Comparison of ENCODE assay signal across 10 cellular contexts in the genomic region with DNA sequence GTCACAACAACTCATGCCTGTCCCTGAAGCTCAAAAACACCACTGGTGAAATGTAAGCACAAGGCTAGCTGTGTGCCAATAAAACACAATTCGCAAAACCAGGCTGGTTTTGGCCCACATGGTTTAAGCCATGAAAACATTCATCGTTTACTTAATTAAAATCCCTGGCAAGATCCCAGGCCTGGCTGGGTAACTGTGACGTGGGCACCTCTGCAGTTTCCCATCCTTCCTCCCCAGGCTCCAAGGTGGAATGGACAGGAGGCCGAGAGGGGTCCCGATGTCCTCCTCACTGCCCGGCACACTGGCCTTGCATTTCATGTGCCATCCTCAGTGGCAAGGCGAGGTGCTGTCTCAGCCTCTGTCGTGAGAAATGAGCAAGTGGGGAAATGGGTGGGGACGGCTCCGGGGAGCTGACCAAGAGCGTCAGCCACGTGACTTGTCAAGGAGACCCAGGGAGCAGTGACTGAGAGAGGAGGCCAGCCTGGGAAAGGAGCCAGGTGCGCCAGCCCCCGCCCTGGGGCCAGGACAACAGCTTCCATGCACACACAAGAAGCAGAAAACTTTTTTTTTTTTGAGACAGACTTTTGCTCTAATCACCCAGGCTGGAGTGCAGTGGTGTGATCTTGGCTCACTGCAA.
DNase-seq lines count a peak whose midpoint lies in the region; ATAC-seq and TF ChIP-seq lines count a peak whose summit lies in the region.
"Had no signal": no experiment of that assay in that cellular context is flagged by ENCODE, and none has a peak within 500 bp of the region (broad histone marks: within the 10 kb centered on the region; RNA-seq: fewer than 3 reads in every experiment).

No MANE protein-coding gene starts in this region.

- no peaks in the 10 kb centered on the region for H3K9me3 ChIP-seq in prostate gland

- peaks cover 45% of the 10 kb centered on the region for H3K4me1 Mint-ChIP-seq in Calu3 (ENCODE audit: low read depth, unreplicated experiment)

- H3K36me3 ChIP-seq in prostate gland, result no peaks in the 10 kb centered on the region

- no peaks in the 10 kb centered on the region for H3K27me3 Mint-ChIP-seq in Calu3 (ENCODE audit: unreplicated experiment)
- H3K27me3 Mint-ChIP-seq: activated naive CD8-positive, alpha-beta T cell had no signal

- TF ChIP-seq CTCF in Calu3 (IDR thresholded peaks at IDR 0.05; ENCODE audit: unreplicated experiment), result no peak
- TF ChIP-seq CTCF in fibroblast of villous mesenchyme (IDR thresholded peaks at IDR 0.05; ENCODE audit: insufficient read depth, low read depth, low read length), result no peak
- TF ChIP-seq CTCF in prostate gland (IDR thresholded peaks at IDR 0.05), result no peak

- intact Hi-C loops in Calu3 (cut with micrococcal nuclease; ENCODE audit: unreplicated experiment), result no loop called here
- intact Hi-C loops in prostate gland (cut with DNase I), result loop anchor here (5.0 kb wide), 2 partner anchors 110 to 380 kb away; a partner anchor contains a TSS

- H3K4me1 ChIP-seq in prostate gland (replicated peaks), result peaks cover 13% of the 10 kb centered on the region

- H3K27ac Mint-ChIP-seq in Calu3 (ENCODE audit: unreplicated experiment), result peak overlapping the region; percentile 74
- H3K27ac Mint-ChIP-seq: activated naive CD8-positive, alpha-beta T cell had no signal

- H3K36me3 Mint-ChIP-seq in Calu3 (ENCODE audit: insufficient read depth, unreplicated experiment), result no peaks in the 10 kb centered on the region
- H3K36me3 Mint-ChIP-seq: activated naive CD8-positive, alpha-beta T cell had no signal

- WGBS in prostate gland, result 13% methylated on average over 14 of the region's 14 CpGs

- H3K27me3 ChIP-seq in prostate gland (replicated peaks; ENCODE audit: insufficient read depth), result no peaks in the 10 kb centered on the region

- H3K4me3 Mint-ChIP-seq in Calu3 (ENCODE audit: low read depth, unreplicated experiment), result no peak overlapping the region
- H3K4me3 Mint-ChIP-seq: activated naive CD8-positive, alpha-beta T cell had no signal

- ATAC-seq in HG03457 (IDR thresholded peaks at IDR 0.05; ENCODE audit: unreplicated experiment) (no peak), GM21576 (IDR thresholded peaks at IDR 0.05; ENCODE audit: unreplicated experiment) (no peak), GM18511 (IDR thresholded peaks at IDR 0.05; ENCODE audit: unreplicated experiment) (no peak)

- H3K27ac ChIP-seq in prostate gland, result peak overlapping the region; percentile 44 to 77

- no peak for TF ChIP-seq POLR2A in prostate gland (IDR thresholded peaks at IDR 0.05)

- no peak overlapping the region for H3K4me3 ChIP-seq in fibroblast of villous mesenchyme (ENCODE audit: low read depth, low read length)
- H3K4me3 ChIP-seq in prostate gland, result no peak overlapping the region

- CTCF ChIA-PET in Calu3 (lab: Charles Lee), result interaction anchor here (0.6 to 1.5 kb wide), 3 partner anchors 14 to 453 kb away, joined by 3 to 4 read pairs (median 4); no protein-coding TSS in a partner anchor

- peak; percentile 76 for DNase-seq in Calu3
- peak; percentile 24 to 30 for DNase-seq in NCI-H446 (lab: John Stamatoyannopoulos, UW)
- peak; percentile 83 for DNase-seq in fibroblast of villous mesenchyme (ENCODE audit: low read depth)
- DNase-seq in prostate gland (ENCODE audit: low spot score), result peak; percentile 85
- DNase-seq in SKM-1 treated with dmso at 0.1 percent for 144 hours (lab: John Stamatoyannopoulos, UW; ENCODE audit: unreplicated experiment), result no peak
- DNase-seq: stimulated activated CD4-positive, alpha-beta T cell treated with anti-CD3 and anti-CD28 coated beads, Interleukin-4, amount 100 ng/mL, for 24 hours had no signal

- H3K9me3 Mint-ChIP-seq in Calu3 (ENCODE audit: low read depth, unreplicated experiment), result no peaks in the 10 kb centered on the region

- BruUV-seq in Calu3 (replicated peaks; lab: Mats Ljungman, UMichigan), result no TSS peak
